ENCODE assay signal across 16 cellular contexts in genomic region chr21:29534448-29534847, GRCh38.
DNase-seq lines count a peak whose midpoint lies in the region; FAIRE-seq and TF ChIP-seq lines count a peak whose summit lies in the region.
"Had no signal": no experiment of that assay in that cellular context is flagged by ENCODE, and none has a peak within 500 bp of the region (broad histone marks: within the 10 kb centered on the region; RNA-seq: fewer than 3 reads in every experiment).

No MANE protein-coding gene starts in this region.

- H3K4me1 Mint-ChIP-seq in astrocyte (ENCODE audit: low read depth, unreplicated experiment) = peaks cover 7% of the 10 kb centered on the region
- peaks cover 10% of the 10 kb centered on the region for H3K4me1 Mint-ChIP-seq in progenitor cell of endocrine pancreas (ENCODE audit: low read depth)
- H3K4me1 Mint-ChIP-seq in HFFc6 (ENCODE audit: low read depth) = peaks cover 15% of the 10 kb centered on the region

- H3K4me3 Mint-ChIP-seq in astrocyte (ENCODE audit: unreplicated experiment) = no peak overlapping the region
- no peak overlapping the region for H3K4me3 Mint-ChIP-seq in progenitor cell of endocrine pancreas (ENCODE audit: low read depth)
- no peak overlapping the region for H3K4me3 Mint-ChIP-seq in HFFc6

- H3K36me3 ChIP-seq in astrocyte (ENCODE audit: insufficient read depth, low read length) = no peaks in the 10 kb centered on the region
- H3K36me3 ChIP-seq: BE2C, HAP-1 had no signal

- in situ Hi-C loops in Caki2 (cut with HindIII; ENCODE audit: low pct_unique_long_range_greater_than_20kb, low sequenced_read_pairs) = no loop called here

- H3K9me3 ChIP-seq in astrocyte (ENCODE audit: insufficient read depth, low read depth, low read length) = no peaks in the 10 kb centered on the region
- H3K9me3 ChIP-seq: BE2C, HAP-1 had no signal

- H3K4me3 ChIP-seq in astrocyte (ENCODE audit: insufficient read depth, low read depth, low read length) = no peak overlapping the region
- H3K4me3 ChIP-seq: HAP-1 had no signal

- no peak overlapping the region for H3K4me2 ChIP-seq in astrocyte (ENCODE audit: low read length)

- no peaks in the 10 kb centered on the region for H3K27me3 ChIP-seq in astrocyte (ENCODE audit: insufficient read depth, low read length)
- H3K27me3 ChIP-seq: BE2C had no signal

- H3K27ac ChIP-seq in astrocyte (ENCODE audit: low read depth, low read length) = no peak overlapping the region
- H3K27ac ChIP-seq: C4-2B had no signal

- no peaks in the 10 kb centered on the region for H4K20me1 ChIP-seq in astrocyte (ENCODE audit: insufficient read depth, low read length)

- peak; percentile 9 for DNase-seq in Caki2 (ENCODE audit: low read depth)
- DNase-seq in astrocyte (ENCODE audit: low read depth) = no peak
- peak; percentile 28 for DNase-seq in kidney glomerular epithelial cell (lab: John Stamatoyannopoulos, UW)
- no peak for DNase-seq in progenitor cell of endocrine pancreas (ENCODE audit: low spot score, unreplicated experiment)
- no peak for DNase-seq in activated T-cell treated with anti-CD3 and anti-CD28 coated beads, Interleukin-2, amount 50 U/mL, for 48 hours
- no peak for DNase-seq in HFFc6
- no peak for DNase-seq in NCI-H446 (lab: John Stamatoyannopoulos, UW)
- no peak for DNase-seq in NCI-H1048 (lab: John Stamatoyannopoulos, UW)
- DNase-seq: BE2C, DND-41, GDM1 had no signal

- no peaks in the 10 kb centered on the region for H3K27me3 Mint-ChIP-seq in astrocyte (ENCODE audit: low read depth, unreplicated experiment)
- H3K27me3 Mint-ChIP-seq in progenitor cell of endocrine pancreas = no peaks in the 10 kb centered on the region
- peaks cover 2% of the 10 kb centered on the region; the same call in 1 of the 2 replicates for H3K27me3 Mint-ChIP-seq in HFFc6 (ENCODE audit: insufficient read depth)
- H3K27me3 Mint-ChIP-seq: CD4-positive, alpha-beta memory T cell had no signal

- TF ChIP-seq CTCF in astrocyte (IDR thresholded peaks at IDR 0.05; ENCODE audit: insufficient read depth, low read depth, low read length) (no peak), progenitor cell of endocrine pancreas (IDR thresholded peaks at IDR 0.05; ENCODE audit: unreplicated experiment) (no peak), HFFc6 (IDR thresholded peaks at IDR 0.05) (no peak)

- no peak overlapping the region for H3K9ac ChIP-seq in astrocyte (ENCODE audit: low read length)

- peak; percentile 54 for FAIRE-seq in astrocyte (lab: Jason Lieb, UNC)
- FAIRE-seq: GM12892, H1 had no signal

- H2AFZ ChIP-seq in astrocyte (ENCODE audit: low read depth, low read length) = no peak overlapping the region

- H3K9me3 Mint-ChIP-seq in astrocyte (ENCODE audit: unreplicated experiment) = no peaks in the 10 kb centered on the region
- peaks cover 15% of the 10 kb centered on the region for H3K9me3 Mint-ChIP-seq in progenitor cell of endocrine pancreas (ENCODE audit: low read depth)
- H3K9me3 Mint-ChIP-seq in HFFc6 = no peaks in the 10 kb centered on the region

- peaks cover 10% of the 10 kb centered on the region for H3K4me1 ChIP-seq in astrocyte (ENCODE audit: insufficient read depth, low read length)
- H3K4me1 ChIP-seq: BE2C, HAP-1 had no signal

- H3K27ac Mint-ChIP-seq in astrocyte (ENCODE audit: unreplicated experiment) (no peak overlapping the region), progenitor cell of endocrine pancreas (peak overlapping the region; percentile 72), HFFc6 (no peak overlapping the region)
- H3K27ac Mint-ChIP-seq: CD4-positive, alpha-beta memory T cell had no signal

- no peaks in the 10 kb centered on the region for H3K79me2 ChIP-seq in astrocyte (ENCODE audit: insufficient read depth, low read length)

- H3K36me3 Mint-ChIP-seq in astrocyte (ENCODE audit: low read depth, unreplicated experiment) = no peaks in the 10 kb centered on the region
- peaks cover 6% of the 10 kb centered on the region for H3K36me3 Mint-ChIP-seq in progenitor cell of endocrine pancreas (ENCODE audit: insufficient read depth)
- no peaks in the 10 kb centered on the region for H3K36me3 Mint-ChIP-seq in HFFc6 (ENCODE audit: low read depth)

Comparison
In these comparisons a context has a peak if more than half of its experiments do, and no peak if none do; other contexts are left out.
1. DNase-seq: peak in Caki2 (single experiment) and kidney glomerular epithelial cell (single experiment); none in astrocyte (single experiment), progenitor cell of endocrine pancreas (single experiment), activated T-cell treated with anti-CD3 and anti-CD28 coated beads, Interleukin-2, amount 50 U/mL, for 48 hours (0 of 2), HFFc6 (single experiment), NCI-H446 (0 of 2) and NCI-H1048 (single experiment).